In the genomic region with DNA sequence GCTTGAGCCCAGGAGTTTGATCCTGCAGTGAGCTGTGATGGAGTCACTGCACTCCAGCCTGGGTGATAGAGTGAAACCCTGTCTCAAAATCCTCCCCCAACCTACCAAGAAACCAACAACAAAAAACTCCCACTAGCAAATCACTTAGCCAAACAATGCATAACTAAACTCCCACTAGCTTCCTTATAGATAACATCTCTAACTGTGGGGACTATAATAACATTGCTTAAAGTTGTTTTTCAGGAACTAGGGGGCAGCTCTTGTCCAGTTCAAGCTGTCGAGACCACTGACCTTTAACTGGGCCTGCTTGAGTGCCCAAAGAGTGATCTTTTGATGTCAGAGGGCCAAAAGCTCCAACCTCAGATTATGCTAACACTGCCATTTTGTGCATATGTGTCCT, we compare ENCODE assay signal across 1 cellular context.
TF ChIP-seq lines count a peak whose summit lies in the region.

No MANE protein-coding gene starts in this region.

TF ChIP-seq in HEK293, 187 proteins besides CTCF, POLR2A, EP300 and RAD21 (continued from another document):
- no peak for TF ChIP-seq ZSCAN5A (tag by site-specific recombination; IDR thresholded peaks at IDR 0.05)
- no peak for TF ChIP-seq KLF9 (tag by site-specific recombination; IDR thresholded peaks at IDR 0.05; ENCODE audit: low read depth)
- TF ChIP-seq, protein P1, sequence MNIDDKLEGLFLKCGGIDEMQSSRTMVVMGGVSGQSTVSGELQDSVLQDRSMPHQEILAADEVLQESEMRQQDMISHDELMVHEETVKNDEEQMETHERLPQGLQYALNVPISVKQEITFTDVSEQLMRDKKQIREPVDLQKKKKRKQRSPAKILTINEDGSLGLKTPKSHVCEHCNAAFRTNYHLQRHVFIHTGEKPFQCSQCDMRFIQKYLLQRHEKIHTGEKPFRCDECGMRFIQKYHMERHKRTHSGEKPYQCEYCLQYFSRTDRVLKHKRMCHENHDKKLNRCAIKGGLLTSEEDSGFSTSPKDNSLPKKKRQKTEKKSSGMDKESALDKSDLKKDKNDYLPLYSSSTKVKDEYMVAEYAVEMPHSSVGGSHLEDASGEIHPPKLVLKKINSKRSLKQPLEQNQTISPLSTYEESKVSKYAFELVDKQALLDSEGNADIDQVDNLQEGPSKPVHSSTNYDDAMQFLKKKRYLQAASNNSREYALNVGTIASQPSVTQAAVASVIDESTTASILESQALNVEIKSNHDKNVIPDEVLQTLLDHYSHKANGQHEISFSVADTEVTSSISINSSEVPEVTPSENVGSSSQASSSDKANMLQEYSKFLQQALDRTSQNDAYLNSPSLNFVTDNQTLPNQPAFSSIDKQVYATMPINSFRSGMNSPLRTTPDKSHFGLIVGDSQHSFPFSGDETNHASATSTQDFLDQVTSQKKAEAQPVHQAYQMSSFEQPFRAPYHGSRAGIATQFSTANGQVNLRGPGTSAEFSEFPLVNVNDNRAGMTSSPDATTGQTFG (tag by site-specific recombination; IDR thresholded peaks at IDR 0.05; ENCODE audit: borderline replicate concordance): no peak
- TF ChIP-seq EGR2 (tag by site-specific recombination; IDR thresholded peaks at IDR 0.05; ENCODE audit: low read depth): 0 out of 2 replicates have a peak, but pooled peaks have one; percentile 19
